1 cellular context compared by ENCODE assay signal in genomic region chr21:34129971-34130597, GRCh38.
TF ChIP-seq lines count a peak whose summit lies in the region.

No MANE protein-coding gene starts in this region.

TF ChIP-seq in HepG2, 621 proteins besides CTCF, POLR2A, EP300 and RAD21:
- TF ChIP-seq ZNF281 (CRISPR knock-in tag; IDR thresholded peaks at IDR 0.05; ENCODE audit: borderline replicate concordance) = peak; percentile 16; the same call in 1 of the 2 replicates
- TF ChIP-seq PATZ1 (CRISPR knock-in tag; IDR thresholded peaks at IDR 0.05) = peak; percentile 28; the same call in 1 of the 2 replicates
- no peak for TF ChIP-seq KDM3A (CRISPR knock-in tag; IDR thresholded peaks at IDR 0.05; ENCODE audit: low read depth)
